ENCODE assay signal across 7 cellular contexts in genomic region chr17:58555109-58555508, GRCh38.
A peak's percentile ranks its signal among the peaks of the same experiment; 100 is the strongest.
DNase-seq lines count a peak whose midpoint lies in the region.

No MANE protein-coding gene starts in this region.

- peak overlapping the region; percentile 65 for H3K27ac ChIP-seq in cingulate gyrus (ENCODE audit: low read depth, low read length)

- DNase-seq in COLO829 (ENCODE audit: low spot score) (peak; percentile 61), NCI-H774 (lab: John Stamatoyannopoulos, UW) (peak; percentile 8), globus pallidus (ENCODE audit: low spot score) (peak; percentile 89), medulla oblongata (ENCODE audit: extremely low spot score) (peak; percentile 83), putamen (ENCODE audit: low spot score) (peak; percentile 80), superior temporal gyrus (ENCODE audit: extremely low spot score) (peak; percentile 93)

Comparison
In these comparisons a context has a peak if more than half of its experiments do, and no peak if none do; other contexts are left out.
1. Peak in every context shown above with its lines: DNase-seq and H3K27ac ChIP-seq.
2. DNase-seq: peak in every context shown above with its lines; median percentile 93 in superior temporal gyrus; 89 in globus pallidus; 83 in medulla oblongata; 80 in putamen; 61 in COLO829; 8 in NCI-H774.